In genomic region chr3:74756586-74756985, GRCh38 we compare ENCODE assay signal across 1 cellular context.
TF ChIP-seq lines count a peak whose summit lies in the region.

No MANE protein-coding gene starts in this region.

TF ChIP-seq in H1, 55 proteins besides CTCF, POLR2A, EP300 and RAD21:
- TF ChIP-seq MAX (IDR thresholded peaks at IDR 0.05) = no peak
- no peak for TF ChIP-seq RXRA (IDR thresholded peaks at IDR 0.05; ENCODE audit: insufficient read depth, low read depth, low read length)
- no peak for TF ChIP-seq HDAC2 (IDR thresholded peaks at IDR 0.05; ENCODE audit: borderline replicate concordance in 1 of 2, low read depth in 2 of 2, low read length in 2 of 2)
- no peak for TF ChIP-seq RNF2 (IDR thresholded peaks at IDR 0.05; ENCODE audit: borderline replicate concordance, low read depth, low read length, missing control alignments, poor library complexity, severe bottlenecking)
- no peak for TF ChIP-seq SUZ12 (IDR thresholded peaks at IDR 0.05; ENCODE audit: low read length)
- no peak for TF ChIP-seq CBX5 (IDR thresholded peaks at IDR 0.05; ENCODE audit: low read depth, low read length)
- no peak for TF ChIP-seq JUND (IDR thresholded peaks at IDR 0.05; ENCODE audit: low read length)
- TF ChIP-seq ATF3 (IDR thresholded peaks at IDR 0.05; ENCODE audit: insufficient read depth, low read depth, low read length) = no peak
- TF ChIP-seq NRF1 (IDR thresholded peaks at IDR 0.05; ENCODE audit: low read depth, low read length) = no peak
- TF ChIP-seq SP4 (IDR thresholded peaks at IDR 0.05; ENCODE audit: low read length) = no peak
- no peak for TF ChIP-seq POU5F1 (IDR thresholded peaks at IDR 0.05; ENCODE audit: low read depth, low read length)
- no peak for TF ChIP-seq CEBPB (IDR thresholded peaks at IDR 0.05; ENCODE audit: low read depth, low read length)
- no peak for TF ChIP-seq SP1 (IDR thresholded peaks at IDR 0.05; ENCODE audit: low read depth, low read length)
- TF ChIP-seq SP2 (IDR thresholded peaks at IDR 0.05; ENCODE audit: low read length) = no peak
- TF ChIP-seq BCL11A (IDR thresholded peaks at IDR 0.05; ENCODE audit: low read depth in 2 of 2, low read length in 2 of 2) = no peak
- TF ChIP-seq CBX8 (IDR thresholded peaks at IDR 0.05; ENCODE audit: borderline replicate concordance, low read depth, low read length) = no peak
- TF ChIP-seq SIX5 (IDR thresholded peaks at IDR 0.05; ENCODE audit: low read depth, low read length) = no peak
- TF ChIP-seq GTF2F1 (IDR thresholded peaks at IDR 0.05; ENCODE audit: borderline replicate concordance, low read depth, low read length) = no peak
- no peak for TF ChIP-seq KDM1A (IDR thresholded peaks at IDR 0.05; ENCODE audit: borderline replicate concordance, low read length)
- no peak for TF ChIP-seq FOSL1 (IDR thresholded peaks at IDR 0.05; ENCODE audit: insufficient read depth, low read depth, low read length)
